ENCODE assay signal across 1 cellular context in genomic region chr9:91178281-91179236, GRCh38.
TF ChIP-seq lines count a peak whose summit lies in the region.

No MANE protein-coding gene starts in this region.

TF ChIP-seq in SK-N-SH, 30 proteins besides CTCF, POLR2A, EP300 and RAD21 (continued from another document):
- TF ChIP-seq REST (IDR thresholded peaks at IDR 0.05; ENCODE audit: low read depth, low read length) (no peak), POLR2AphosphoS5 (IDR thresholded peaks at IDR 0.05; ENCODE audit: low read depth, low read length) (no peak), RXRA (IDR thresholded peaks at IDR 0.05; ENCODE audit: borderline replicate concordance, low read depth) (no peak), USF1 (IDR thresholded peaks at IDR 0.05; ENCODE audit: borderline replicate concordance, low read depth) (no peak), SMC3 (IDR thresholded peaks at IDR 0.05; ENCODE audit: low read depth, low read length) (no peak), PBX3 (IDR thresholded peaks at IDR 0.05) (no peak), CHD2 (IDR thresholded peaks at IDR 0.05; ENCODE audit: low read length, partially characterized antibody) (no peak), FOSL2 (IDR thresholded peaks at IDR 0.05; ENCODE audit: borderline replicate concordance, low read depth) (no peak), FOXJ3 (CRISPR knock-in tag; IDR thresholded peaks at IDR 0.05) (no peak), NRF1 (IDR thresholded peaks at IDR 0.05; ENCODE audit: low read depth, low read length) (no peak), MEF2A (IDR thresholded peaks at IDR 0.05; ENCODE audit: borderline replicate concordance, low read depth) (no peak), ZBTB33 (IDR thresholded peaks at IDR 0.05; ENCODE audit: borderline replicate concordance, low read depth) (no peak), JUND (IDR thresholded peaks at IDR 0.05) (no peak)
